1 cellular context compared by ENCODE assay signal in the genomic region with DNA sequence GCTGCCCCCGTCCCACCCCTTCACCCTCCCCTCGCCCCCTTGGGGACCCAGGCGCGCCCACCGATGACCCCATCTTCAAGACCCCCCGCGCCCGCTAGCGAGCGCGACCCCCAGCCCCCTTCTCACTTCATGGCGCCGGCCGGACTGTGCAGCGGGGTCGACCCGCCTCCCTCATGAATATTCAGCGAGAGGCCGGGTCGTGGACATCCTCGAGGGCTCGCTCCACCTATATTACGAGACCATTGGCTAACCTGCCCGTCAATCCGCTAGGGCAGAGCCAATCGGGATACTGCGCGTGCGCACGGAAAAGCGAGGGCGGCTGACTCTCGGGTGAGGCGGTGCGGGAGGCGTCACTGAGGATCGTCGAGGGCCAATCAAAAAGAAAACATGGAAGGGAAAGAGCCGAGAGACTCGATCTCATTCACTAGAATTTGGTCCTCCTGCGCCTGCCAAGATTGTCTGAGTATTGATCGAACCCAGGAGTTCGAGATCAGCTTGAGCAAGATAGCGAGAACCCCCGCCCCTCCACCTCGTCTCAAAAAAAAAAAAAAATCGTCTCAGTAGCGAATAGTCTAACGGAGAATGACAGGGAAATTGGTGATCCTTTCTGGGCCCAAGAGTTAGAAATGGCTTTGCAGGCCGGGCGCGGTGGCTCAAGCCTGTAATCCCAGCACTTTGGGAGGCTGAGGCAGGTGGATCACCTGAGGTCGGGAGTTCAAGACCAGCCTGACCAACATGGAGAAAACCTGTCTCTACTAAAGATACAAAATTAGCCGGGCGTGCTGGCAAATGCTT.
TF ChIP-seq lines count a peak whose summit lies in the region.

Gene ERCC2 (minus strand): TSS at position 164 of the 795 bp plus-strand sequence. CDS start 33 bp downstream, at position 131.

TF ChIP-seq in H1, 55 proteins besides CTCF, POLR2A, EP300 and RAD21 (continued from another document):
- TF ChIP-seq, protein P1, sequence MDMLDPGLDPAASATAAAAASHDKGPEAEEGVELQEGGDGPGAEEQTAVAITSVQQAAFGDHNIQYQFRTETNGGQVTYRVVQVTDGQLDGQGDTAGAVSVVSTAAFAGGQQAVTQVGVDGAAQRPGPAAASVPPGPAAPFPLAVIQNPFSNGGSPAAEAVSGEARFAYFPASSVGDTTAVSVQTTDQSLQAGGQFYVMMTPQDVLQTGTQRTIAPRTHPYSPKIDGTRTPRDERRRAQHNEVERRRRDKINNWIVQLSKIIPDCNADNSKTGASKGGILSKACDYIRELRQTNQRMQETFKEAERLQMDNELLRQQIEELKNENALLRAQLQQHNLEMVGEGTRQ (IDR thresholded peaks at IDR 0.05; ENCODE audit: low read length) = no peak
- no peak for TF ChIP-seq JUN (IDR thresholded peaks at IDR 0.05; ENCODE audit: low read depth, low read length)
- peak; percentile 97 for TF ChIP-seq SP1 (IDR thresholded peaks at IDR 0.05; ENCODE audit: low read depth, low read length)
- no peak for TF ChIP-seq RFX5 (IDR thresholded peaks at IDR 0.05; ENCODE audit: borderline replicate concordance, low read depth, low read length)
- no peak for TF ChIP-seq HDAC6 (IDR thresholded peaks at IDR 0.05; ENCODE audit: low read depth, low read length)
- no peak for TF ChIP-seq EGR1 (IDR thresholded peaks at IDR 0.05; ENCODE audit: borderline replicate concordance, low read depth, low read length)
- TF ChIP-seq ASH2L (IDR thresholded peaks at IDR 0.05; ENCODE audit: low read length) = peak; percentile 49
- TF ChIP-seq MAFK (IDR thresholded peaks at IDR 0.05; ENCODE audit: low read depth, low read length) = no peak
- 0 out of 2 replicates have a peak, but pooled peaks have one; percentile 52 for TF ChIP-seq PHF8 (conservative IDR thresholded peaks at IDR 0.05; ENCODE audit: low read depth, low read length)
- no peak for TF ChIP-seq SIRT6 (IDR thresholded peaks at IDR 0.05; ENCODE audit: low read length)
- peak; percentile 89 for TF ChIP-seq NRF1 (IDR thresholded peaks at IDR 0.05; ENCODE audit: low read depth, low read length)
- TF ChIP-seq TCF12 (IDR thresholded peaks at IDR 0.05; ENCODE audit: low read depth, low read length) = no peak
- TF ChIP-seq ATF3 (IDR thresholded peaks at IDR 0.05; ENCODE audit: insufficient read depth, low read depth, low read length) = no peak
- TF ChIP-seq RNF2 (IDR thresholded peaks at IDR 0.05; ENCODE audit: borderline replicate concordance, low read depth, low read length, missing control alignments, poor library complexity, severe bottlenecking) = no peak
- TF ChIP-seq CREB1 (IDR thresholded peaks at IDR 0.05) = peak; percentile 69; the same call in 1 of the 2 replicates
- TF ChIP-seq CEBPB (IDR thresholded peaks at IDR 0.05; ENCODE audit: low read depth, low read length) = no peak
- TF ChIP-seq TEAD4 (IDR thresholded peaks at IDR 0.05; ENCODE audit: low read depth, low read length) = no peak
- TF ChIP-seq ATF2 (IDR thresholded peaks at IDR 0.05; ENCODE audit: low read length) = no peak
- TF ChIP-seq SRF (IDR thresholded peaks at IDR 0.05; ENCODE audit: low read depth, low read length) = no peak
- no peak for TF ChIP-seq GABPA (IDR thresholded peaks at IDR 0.05; ENCODE audit: borderline replicate concordance, insufficient read depth, low read length)
- no peak for TF ChIP-seq GTF2F1 (IDR thresholded peaks at IDR 0.05; ENCODE audit: borderline replicate concordance, low read depth, low read length)
- peak in 1 of 2 experiments; percentile 34; a peak in 1 of 4 replicates for TF ChIP-seq SIN3A (conservative IDR thresholded peaks at IDR 0.05 in 1 of 2, IDR thresholded peaks at IDR 0.05 in 1 of 2; ENCODE audit: low read depth in 1 of 2, low read length in 2 of 2)
- TF ChIP-seq JUND (IDR thresholded peaks at IDR 0.05; ENCODE audit: low read length) = no peak
- TF ChIP-seq CHD7 (IDR thresholded peaks at IDR 0.05; ENCODE audit: insufficient replicate concordance, low read length) = no peak
- TF ChIP-seq POLR2AphosphoS5 (IDR thresholded peaks at IDR 0.05; ENCODE audit: low read depth, low read length) = peak; percentile 49; the same call in 1 of the 2 replicates
- peak; percentile 4 for TF ChIP-seq NANOG (IDR thresholded peaks at IDR 0.05; ENCODE audit: insufficient read depth, low read depth, low read length, poor library complexity, severe bottlenecking)
- TF ChIP-seq CHD2 (IDR thresholded peaks at IDR 0.05; ENCODE audit: low read length) = peak; percentile 94
- TF ChIP-seq, protein P2, sequence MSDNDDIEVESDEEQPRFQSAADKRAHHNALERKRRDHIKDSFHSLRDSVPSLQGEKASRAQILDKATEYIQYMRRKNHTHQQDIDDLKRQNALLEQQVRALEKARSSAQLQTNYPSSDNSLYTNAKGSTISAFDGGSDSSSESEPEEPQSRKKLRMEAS (IDR thresholded peaks at IDR 0.05) = no peak
- TF ChIP-seq CBX8 (IDR thresholded peaks at IDR 0.05; ENCODE audit: borderline replicate concordance, low read depth, low read length) = no peak
- no peak for TF ChIP-seq RXRA (IDR thresholded peaks at IDR 0.05; ENCODE audit: insufficient read depth, low read depth, low read length)
- no peak for TF ChIP-seq RBBP5 (IDR thresholded peaks at IDR 0.05; ENCODE audit: borderline replicate concordance, low read depth, low read length)
- TF ChIP-seq SP4 (IDR thresholded peaks at IDR 0.05; ENCODE audit: low read length) = peak; percentile 51; the same call in 1 of the 2 replicates
- no peak for TF ChIP-seq CTBP2 (IDR thresholded peaks at IDR 0.05; ENCODE audit: borderline replicate concordance, insufficient read depth, insufficient read length, low read length)
- TF ChIP-seq POU5F1 (IDR thresholded peaks at IDR 0.05; ENCODE audit: low read depth, low read length) = no peak
- TF ChIP-seq FOSL1 (IDR thresholded peaks at IDR 0.05; ENCODE audit: insufficient read depth, low read depth, low read length) = no peak
- TF ChIP-seq TAF1 (IDR thresholded peaks at IDR 0.05; ENCODE audit: low read depth, low read length) = peak; percentile 56
- no peak for TF ChIP-seq CBX5 (IDR thresholded peaks at IDR 0.05; ENCODE audit: low read depth, low read length)
